In genomic region chr20:24149175-24149574, GRCh38 we compare ENCODE assay signal across 28 cellular contexts.
DNase-seq lines count a peak whose midpoint lies in the region; ATAC-seq and TF ChIP-seq lines count a peak whose summit lies in the region.
"Had no signal": no experiment of that assay in that cellular context is flagged by ENCODE, and none has a peak within 500 bp of the region (broad histone marks: within the 10 kb centered on the region; RNA-seq: fewer than 3 reads in every experiment).

No MANE protein-coding gene starts in this region.

- no peaks in the 10 kb centered on the region for H3K79me2 ChIP-seq in KMS-11 (ENCODE audit: insufficient read depth, low read depth)
- H3K79me2 ChIP-seq: parathyroid adenoma had no signal

- DNase-seq in AG08395 (ENCODE audit: low spot score) (peak; percentile 14), dermis blood vessel endothelial cell (peak; percentile 23), immature natural killer cell (no peak), ureter (ENCODE audit: low spot score) (no peak)
- no peak for DNase-seq in stimulated activated effector memory CD8-positive, alpha-beta T cell treated with anti-CD3 and anti-CD28 coated beads, Interleukin-12 subunit alpha, Interleukin-12 subunit beta, amount 100 ng/mL, for 72 hours (ENCODE audit: low spot score in 2 of 2)
- DNase-seq in activated CD4-positive, alpha-beta T cell treated with anti-CD3 and anti-CD28 coated beads, Interleukin-2, amount 10 ng/mL, durations not matched to agents 7 days and 5 days = no peak
- DNase-seq: activated CD4-positive, alpha-beta memory T cell treated with anti-CD3 and anti-CD28 coated beads, Interleukin-2, amount 10 ng/mL, durations not matched to agents 7 days and 5 days; activated CD4-positive, alpha-beta T cell treated with anti-CD3 and anti-CD28 coated beads for 1 hour; activated CD8-positive, alpha-beta memory T cell treated with anti-CD3 and anti-CD28 coated beads, Interleukin-2, amount 50 U/mL, for 48 hours; activated naive CD4-positive, alpha-beta T cell treated with anti-CD3 and anti-CD28 coated beads for 36 hours; C1 segment of cervical spinal cord; central memory CD4-positive, alpha-beta T cell; cortex of kidney; endodermal cell; hypothalamus; mesenchymal stem cell; NCI-H2029; NCI-H526 treated with DMSO at 0.1 percent for 48 hours; SIG-M5; stimulated activated CD4-positive, alpha-beta T cell treated with anti-CD3 and anti-CD28 coated beads, Interleukin-1b, Interleukin-23, amount 100 ng/mL, for 48 hours; stomach had no signal

- H3K4me3 Mint-ChIP-seq in immature natural killer cell = peak overlapping the region in 3 of 5 donors; percentile 18 to 64 (median 31)
- no peak overlapping the region for H3K4me3 Mint-ChIP-seq in stimulated activated effector memory CD8-positive, alpha-beta T cell treated with anti-CD3 and anti-CD28 coated beads, Interleukin-12 subunit alpha, Interleukin-12 subunit beta, amount 100 ng/mL, for 72 hours
- H3K4me3 Mint-ChIP-seq in activated CD4-positive, alpha-beta T cell treated with anti-CD3 and anti-CD28 coated beads, Interleukin-2, amount 10 ng/mL, durations not matched to agents 7 days and 5 days = no peak overlapping the region
- H3K4me3 Mint-ChIP-seq: activated CD4-positive, alpha-beta memory T cell treated with anti-CD3 and anti-CD28 coated beads, Interleukin-2, amount 10 ng/mL, durations not matched to agents 7 days and 5 days; activated naive CD4-positive, alpha-beta T cell treated with anti-CD3 and anti-CD28 coated beads for 36 hours; endodermal cell; neural crest cell had no signal

- no peaks in the 10 kb centered on the region for H3K27me3 ChIP-seq in KMS-11 (ENCODE audit: insufficient read depth, low read depth)
- H3K27me3 ChIP-seq: left lung, thyroid gland had no signal

- peak overlapping the region; percentile 97; the same call in 1 of the 2 replicates for H3K4me2 ChIP-seq in KMS-11

- CTCF ChIA-PET in activated CD4-positive, alpha-beta T cell treated with anti-CD3 and anti-CD28 coated beads, Interleukin-2, amount 10 ng/mL, durations not matched to agents 7 days and 5 days (lab: Charles Lee) = interaction anchor here (0.8 to 1.2 kb wide), 5 partner anchors 11 to 125 kb away, joined by 3 to 5 read pairs (median 3); no protein-coding TSS in a partner anchor

- no peak overlapping the region for H3K4me3 ChIP-seq in KMS-11 (IDR thresholded peaks at IDR 0.05; ENCODE audit: insufficient read depth, low read depth, low read length)
- H3K4me3 ChIP-seq: HAP-1, left lung, stomach, thyroid gland had no signal

- H3K4me1 Mint-ChIP-seq in immature natural killer cell = peaks cover 62 to 64% of the 10 kb centered on the region in 2 donors
- H3K4me1 Mint-ChIP-seq in stimulated activated effector memory CD8-positive, alpha-beta T cell treated with anti-CD3 and anti-CD28 coated beads, Interleukin-12 subunit alpha, Interleukin-12 subunit beta, amount 100 ng/mL, for 72 hours = peaks cover 49% of the 10 kb centered on the region
- peaks cover 7% of the 10 kb centered on the region for H3K4me1 Mint-ChIP-seq in activated CD4-positive, alpha-beta T cell treated with anti-CD3 and anti-CD28 coated beads, Interleukin-2, amount 10 ng/mL, durations not matched to agents 7 days and 5 days
- H3K4me1 Mint-ChIP-seq: neural crest cell had no signal

- H3K4me1 ChIP-seq in KMS-11 (ENCODE audit: low read depth, poor library complexity, severe bottlenecking) = peaks cover 38% of the 10 kb centered on the region
- H3K4me1 ChIP-seq: HAP-1, left lung, parathyroid adenoma, stomach, thyroid gland had no signal

- no peaks in the 10 kb centered on the region for H3K36me3 ChIP-seq in KMS-11 (ENCODE audit: insufficient read depth)
- H3K36me3 ChIP-seq: HAP-1, left lung, stomach, thyroid gland had no signal

- peaks cover 10 to 26% (median 14%) of the 10 kb centered on the region in 3 donors for H3K27me3 Mint-ChIP-seq in immature natural killer cell (ENCODE audit: low read depth in 3 of 3)
- H3K27me3 Mint-ChIP-seq in activated CD4-positive, alpha-beta T cell treated with anti-CD3 and anti-CD28 coated beads, Interleukin-2, amount 10 ng/mL, durations not matched to agents 7 days and 5 days = peaks cover 5% of the 10 kb centered on the region

- no peaks in the 10 kb centered on the region for H4K20me1 ChIP-seq in KMS-11 (ENCODE audit: insufficient read depth)

- H3K27ac Mint-ChIP-seq in immature natural killer cell = peak overlapping the region; percentile 95 to 99 (median 98)
- H3K27ac Mint-ChIP-seq in stimulated activated effector memory CD8-positive, alpha-beta T cell treated with anti-CD3 and anti-CD28 coated beads, Interleukin-12 subunit alpha, Interleukin-12 subunit beta, amount 100 ng/mL, for 72 hours = no peak overlapping the region
- H3K27ac Mint-ChIP-seq in activated CD4-positive, alpha-beta T cell treated with anti-CD3 and anti-CD28 coated beads, Interleukin-2, amount 10 ng/mL, durations not matched to agents 7 days and 5 days = no peak overlapping the region
- H3K27ac Mint-ChIP-seq: activated CD4-positive, alpha-beta memory T cell treated with anti-CD3 and anti-CD28 coated beads, Interleukin-2, amount 10 ng/mL, durations not matched to agents 7 days and 5 days; activated naive CD4-positive, alpha-beta T cell treated with anti-CD3 and anti-CD28 coated beads for 36 hours; endodermal cell had no signal

- no peak for ATAC-seq in stimulated activated effector memory CD8-positive, alpha-beta T cell treated with anti-CD3 and anti-CD28 coated beads, Interleukin-12 subunit alpha, Interleukin-12 subunit beta, amount 100 ng/mL, for 72 hours
- ATAC-seq in GM19395 (IDR thresholded peaks at IDR 0.05; ENCODE audit: unreplicated experiment) = no peak

- peak overlapping the region; percentile 88 for H3K27ac ChIP-seq in KMS-11
- H3K27ac ChIP-seq: left lung, parathyroid adenoma, stomach, thyroid gland had no signal

- H3K36me3 Mint-ChIP-seq in immature natural killer cell = no peaks in the 10 kb centered on the region
- H3K36me3 Mint-ChIP-seq in stimulated activated effector memory CD8-positive, alpha-beta T cell treated with anti-CD3 and anti-CD28 coated beads, Interleukin-12 subunit alpha, Interleukin-12 subunit beta, amount 100 ng/mL, for 72 hours = no peaks in the 10 kb centered on the region
- no peaks in the 10 kb centered on the region for H3K36me3 Mint-ChIP-seq in activated CD4-positive, alpha-beta T cell treated with anti-CD3 and anti-CD28 coated beads, Interleukin-2, amount 10 ng/mL, durations not matched to agents 7 days and 5 days (ENCODE audit: low read depth)

- POLR2A ChIA-PET in activated CD4-positive, alpha-beta T cell treated with anti-CD3 and anti-CD28 coated beads, Interleukin-2, amount 10 ng/mL, durations not matched to agents 7 days and 5 days (lab: Charles Lee) = no interaction called here

- 0 out of 2 replicates have a peak overlapping the region, but pooled peaks have one; percentile 20 for H2AFZ ChIP-seq in KMS-11 (ENCODE audit: low read depth)

- no peak for TF ChIP-seq CTCF in KMS-11 (conservative IDR thresholded peaks at IDR 0.05; ENCODE audit: low read depth, low read length)

- H3K9ac ChIP-seq in KMS-11 = peak overlapping the region; percentile 2; the same call in 1 of the 2 replicates
- H3K9ac ChIP-seq: parathyroid adenoma had no signal

- no peaks in the 10 kb centered on the region for H3K9me3 Mint-ChIP-seq in immature natural killer cell
- peaks cover 2% of the 10 kb centered on the region for H3K9me3 Mint-ChIP-seq in stimulated activated effector memory CD8-positive, alpha-beta T cell treated with anti-CD3 and anti-CD28 coated beads, Interleukin-12 subunit alpha, Interleukin-12 subunit beta, amount 100 ng/mL, for 72 hours
- H3K9me3 Mint-ChIP-seq in activated CD4-positive, alpha-beta T cell treated with anti-CD3 and anti-CD28 coated beads, Interleukin-2, amount 10 ng/mL, durations not matched to agents 7 days and 5 days = peaks cover 2% of the 10 kb centered on the region
- H3K9me3 Mint-ChIP-seq: activated CD4-positive, alpha-beta memory T cell treated with anti-CD3 and anti-CD28 coated beads, Interleukin-2, amount 10 ng/mL, durations not matched to agents 7 days and 5 days; endodermal cell; neural crest cell had no signal

Comparison
In these comparisons a context has a peak if more than half of its experiments do, and no peak if none do; other contexts are left out.
1. DNase-seq: peak in AG08395 (single experiment) and dermis blood vessel endothelial cell (single experiment); none in immature natural killer cell (0 of 3), ureter (single experiment), stimulated activated effector memory CD8-positive, alpha-beta T cell treated with anti-CD3 and anti-CD28 coated beads, Interleukin-12 subunit alpha, Interleukin-12 subunit beta, amount 100 ng/mL, for 72 hours (0 of 2) and activated CD4-positive, alpha-beta T cell treated with anti-CD3 and anti-CD28 coated beads, Interleukin-2, amount 10 ng/mL, durations not matched to agents 7 days and 5 days (single experiment).
2. H3K27ac Mint-ChIP-seq: peak in immature natural killer cell (6 of 6); none in stimulated activated effector memory CD8-positive, alpha-beta T cell treated with anti-CD3 and anti-CD28 coated beads, Interleukin-12 subunit alpha, Interleukin-12 subunit beta, amount 100 ng/mL, for 72 hours (single experiment) and activated CD4-positive, alpha-beta T cell treated with anti-CD3 and anti-CD28 coated beads, Interleukin-2, amount 10 ng/mL, durations not matched to agents 7 days and 5 days (single experiment).
3. H3K4me3 Mint-ChIP-seq: peak in immature natural killer cell (3 of 5); none in stimulated activated effector memory CD8-positive, alpha-beta T cell treated with anti-CD3 and anti-CD28 coated beads, Interleukin-12 subunit alpha, Interleukin-12 subunit beta, amount 100 ng/mL, for 72 hours (single experiment) and activated CD4-positive, alpha-beta T cell treated with anti-CD3 and anti-CD28 coated beads, Interleukin-2, amount 10 ng/mL, durations not matched to agents 7 days and 5 days (single experiment).